Comparison of ENCODE assay signal across 10 cellular contexts in genomic region chr5:40441733-40442132, GRCh38.
DNase-seq lines count a peak whose midpoint lies in the region; ATAC-seq and TF ChIP-seq lines count a peak whose summit lies in the region.
"Had no signal": no experiment of that assay in that cellular context is flagged by ENCODE, and none has a peak within 500 bp of the region (broad histone marks: within the 10 kb centered on the region; RNA-seq: fewer than 3 reads in every experiment).

No MANE protein-coding gene starts in this region.

- H3K4me1 ChIP-seq in OCI-LY1 (ENCODE audit: insufficient read depth, low read length, severe bottlenecking): peaks cover 43% of the 10 kb centered on the region
- H3K4me1 ChIP-seq: gastrocnemius medialis had no signal

- no peaks in the 10 kb centered on the region for H3K27me3 ChIP-seq in OCI-LY1 (ENCODE audit: insufficient read depth, low read length)
- H3K27me3 ChIP-seq: gastrocnemius medialis had no signal

- peak; percentile 36 for ATAC-seq in GM18867 (IDR thresholded peaks at IDR 0.05; ENCODE audit: unreplicated experiment)
- ATAC-seq: gastrocnemius medialis had no signal

- H3K9me3 Mint-ChIP-seq in activated naive CD8-positive, alpha-beta T cell (ENCODE audit: low read depth): peaks cover 6% of the 10 kb centered on the region

- H3K4me1 Mint-ChIP-seq in activated naive CD8-positive, alpha-beta T cell (ENCODE audit: low read depth): peaks cover 52% of the 10 kb centered on the region

- DNase-seq in stimulated activated CD4-positive, alpha-beta T cell treated with anti-CD3 and anti-CD28 coated beads, TNF-alpha, amount 100 ng/mL, for 24 hours (ENCODE audit: low read depth in 3 of 3): peak in 2 of 3 experiments; percentile 30 to 40
- DNase-seq in SHP77 (lab: John Stamatoyannopoulos, UW): no peak
- DNase-seq in NCI-H2196 treated with DMSO at 0.1 percent for 48 hours (lab: John Stamatoyannopoulos, UW; ENCODE audit: unreplicated experiment): no peak
- DNase-seq in NCI-H82 treated with DMSO at 0.1 percent for 48 hours (lab: John Stamatoyannopoulos, UW; ENCODE audit: unreplicated experiment): no peak
- DNase-seq in A172 (ENCODE audit: low spot score): no peak
- DNase-seq: gastrocnemius medialis had no signal

- peaks cover 7% of the 10 kb centered on the region for H3K9me3 ChIP-seq in OCI-LY1 (ENCODE audit: low read length)

- no peaks in the 10 kb centered on the region for H3K36me3 ChIP-seq in OCI-LY1 (ENCODE audit: insufficient read depth, low read length)
- H3K36me3 ChIP-seq: gastrocnemius medialis had no signal

- H3K4me2 ChIP-seq in OCI-LY1 (ENCODE audit: low read length): peak overlapping the region; percentile 45

- H3K4me3 ChIP-seq in OCI-LY1 (ENCODE audit: low read depth, low read length, poor library complexity, severe bottlenecking): no peak overlapping the region
- H3K4me3 ChIP-seq: gastrocnemius medialis had no signal

- H4K20me1 ChIP-seq in OCI-LY1 (ENCODE audit: insufficient read depth, low read length): no peaks in the 10 kb centered on the region

- H3K9ac ChIP-seq in OCI-LY1 (ENCODE audit: low read length): peak overlapping the region; percentile 37

- no peaks in the 10 kb centered on the region for H3K79me2 ChIP-seq in OCI-LY1 (ENCODE audit: insufficient read depth, low read length)

- TF ChIP-seq CTCF in OCI-LY1 (IDR thresholded peaks at IDR 0.05; ENCODE audit: low read length): no peak

- H3F3A ChIP-seq in OCI-LY1 (ENCODE audit: insufficient read depth, low read length): no peaks in the 10 kb centered on the region; the same call in 1 of the 2 replicates

- peak overlapping the region; percentile 86 for H3K27ac ChIP-seq in OCI-LY1 (ENCODE audit: low read depth, low read length, poor library complexity, severe bottlenecking)
- H3K27ac ChIP-seq: gastrocnemius medialis, HL-60 had no signal

- peak overlapping the region; percentile 91 for H3K27ac Mint-ChIP-seq in activated naive CD8-positive, alpha-beta T cell

- H2AFZ ChIP-seq in OCI-LY1 (ENCODE audit: low read length): 0 out of 2 replicates have a peak overlapping the region, but pooled peaks have one; percentile 9

- peaks cover 5% of the 10 kb centered on the region for H3K36me3 Mint-ChIP-seq in activated naive CD8-positive, alpha-beta T cell

- H3K4me3 Mint-ChIP-seq in activated naive CD8-positive, alpha-beta T cell: peak overlapping the region; percentile 74

- no peaks in the 10 kb centered on the region for H3K9me2 ChIP-seq in OCI-LY1 (ENCODE audit: low read depth, low read length)

- H3K27me3 Mint-ChIP-seq in activated naive CD8-positive, alpha-beta T cell: no peaks in the 10 kb centered on the region

Comparison
In these comparisons a context has a peak if more than half of its experiments do, and no peak if none do; other contexts are left out.
1. DNase-seq: peak in stimulated activated CD4-positive, alpha-beta T cell treated with anti-CD3 and anti-CD28 coated beads, TNF-alpha, amount 100 ng/mL, for 24 hours (2 of 3); none in SHP77 (0 of 2), NCI-H2196 treated with DMSO at 0.1 percent for 48 hours (single experiment), NCI-H82 treated with DMSO at 0.1 percent for 48 hours (single experiment) and A172 (single experiment).